In genomic region chr19:12484371-12485322, GRCh38 we compare ENCODE assay signal across 1 cellular context.
A peak's percentile ranks its signal among the peaks of the same experiment; 100 is the strongest.
TF ChIP-seq lines count a peak whose summit lies in the region.

Gene ZNF709, minus strand, starts transcription at chr19:12484816. Its CDS starts 159 bp downstream, at chr19:12484657.

TF ChIP-seq in HepG2, 621 proteins besides CTCF, POLR2A, EP300 and RAD21 (continued from another document and continues in another):
- TF ChIP-seq ZNF335 (CRISPR knock-in tag; IDR thresholded peaks at IDR 0.05) (peak; percentile 66), ADNP (CRISPR knock-in tag; IDR thresholded peaks at IDR 0.05) (no peak), ZNF558 (CRISPR knock-in tag; IDR thresholded peaks at IDR 0.05; ENCODE audit: borderline replicate concordance) (no peak), THRA (CRISPR knock-in tag; IDR thresholded peaks at IDR 0.05; ENCODE audit: borderline replicate concordance) (0 out of 2 replicates have a peak, but pooled peaks have one; percentile 49), KLF16 (CRISPR knock-in tag; IDR thresholded peaks at IDR 0.05) (peak in 1 of 2 experiments; percentile 36; a peak in 1 of 4 replicates), TRIM24 (CRISPR knock-in tag; IDR thresholded peaks at IDR 0.05) (no peak), ZBTB46 (CRISPR knock-in tag; IDR thresholded peaks at IDR 0.05; ENCODE audit: borderline replicate concordance) (no peak), HNF1B (CRISPR knock-in tag; IDR thresholded peaks at IDR 0.05) (peak; percentile 55; the same call in 1 of the 2 replicates), ZNF710 (CRISPR knock-in tag; IDR thresholded peaks at IDR 0.05; ENCODE audit: borderline replicate concordance) (peak; percentile 36; the same call in 1 of the 2 replicates), BRF2 (CRISPR knock-in tag; IDR thresholded peaks at IDR 0.05) (no peak; the same call in 1 of the 2 replicates), MYPOP (CRISPR knock-in tag; IDR thresholded peaks at IDR 0.05) (peak; percentile 94), ZNF543 (CRISPR knock-in tag; IDR thresholded peaks at IDR 0.05) (peak; percentile 85), HNRNPUL1 (IDR thresholded peaks at IDR 0.05; ENCODE audit: low read depth, low read length) (no peak), ZNF225 (CRISPR knock-in tag; IDR thresholded peaks at IDR 0.05) (0 out of 2 replicates have a peak, but pooled peaks have one; percentile 73), TIGD3 (CRISPR knock-in tag; IDR thresholded peaks at IDR 0.05; ENCODE audit: borderline replicate concordance) (no peak), RBFOX2 (IDR thresholded peaks at IDR 0.05; ENCODE audit: low read depth, low read length) (peak; percentile 76), THAP8 (CRISPR knock-in tag; IDR thresholded peaks at IDR 0.05; ENCODE audit: borderline replicate concordance) (peak; percentile 53; the same call in 1 of the 2 replicates), TCF12 (IDR thresholded peaks at IDR 0.05) (no peak), TCF12 (CRISPR knock-in tag; IDR thresholded peaks at IDR 0.05) (no peak), HMGA1 (CRISPR knock-in tag; conservative IDR thresholded peaks at IDR 0.05) (no peak), ZNF749 (CRISPR knock-in tag; IDR thresholded peaks at IDR 0.05; ENCODE audit: borderline replicate concordance) (no peak), ATF1 (CRISPR knock-in tag; IDR thresholded peaks at IDR 0.05) (no peak), TEAD3 (CRISPR knock-in tag; optimal IDR thresholded peaks at IDR 0.05; ENCODE audit: borderline replicate concordance) (peak; percentile 67), CREM (IDR thresholded peaks at IDR 0.05) (0 out of 2 replicates have a peak, but pooled peaks have one; percentile 15), CREM (CRISPR knock-in tag; IDR thresholded peaks at IDR 0.05) (no peak), ZBTB8A (CRISPR knock-in tag; IDR thresholded peaks at IDR 0.05; ENCODE audit: borderline replicate concordance, low read depth) (0 out of 2 replicates have a peak, but pooled peaks have one; percentile 45), SALL1 (CRISPR knock-in tag; IDR thresholded peaks at IDR 0.05) (peak; percentile 59; the same call in 1 of the 2 replicates), ZNF572 (CRISPR knock-in tag; IDR thresholded peaks at IDR 0.05) (peak; percentile 46; the same call in 1 of the 2 replicates), MATR3 (CRISPR knock-in tag; IDR thresholded peaks at IDR 0.05) (no peak), HOXA9 (CRISPR knock-in tag; IDR thresholded peaks at IDR 0.05; ENCODE audit: borderline replicate concordance) (no peak), ZNF788 (CRISPR knock-in tag; IDR thresholded peaks at IDR 0.05; ENCODE audit: borderline replicate concordance) (no peak), ZNF350 (CRISPR knock-in tag; IDR thresholded peaks at IDR 0.05; ENCODE audit: borderline replicate concordance, low read depth) (peak; percentile 83), ZNF75D (CRISPR knock-in tag; IDR thresholded peaks at IDR 0.05; ENCODE audit: borderline replicate concordance) (no peak), TAF1 (CRISPR knock-in tag; IDR thresholded peaks at IDR 0.05) (peak; percentile 82), ZNF292 (CRISPR knock-in tag; IDR thresholded peaks at IDR 0.05; ENCODE audit: borderline replicate concordance, low read depth) (peak; percentile 41; the same call in 1 of the 2 replicates), ZNF879 (CRISPR knock-in tag; IDR thresholded peaks at IDR 0.05) (no peak), MXI1 (IDR thresholded peaks at IDR 0.05; ENCODE audit: borderline replicate concordance, low read depth, low read length) (peak; percentile 79; the same call in 2 of the 3 replicates), REST (IDR thresholded peaks at IDR 0.05; ENCODE audit: borderline replicate concordance in 1 of 2, low read depth in 1 of 2, low read length in 2 of 2) (no peak), HIVEP1 (CRISPR knock-in tag; IDR thresholded peaks at IDR 0.05) (peak; percentile 88), ZNF619 (CRISPR knock-in tag; IDR thresholded peaks at IDR 0.05) (0 out of 2 replicates have a peak, but pooled peaks have one; percentile 54), WIZ (CRISPR knock-in tag; IDR thresholded peaks at IDR 0.05) (no peak), RBM39 (IDR thresholded peaks at IDR 0.05; ENCODE audit: low read depth, low read length, poor library complexity, severe bottlenecking) (peak; percentile 24), MEIS1 (CRISPR knock-in tag; IDR thresholded peaks at IDR 0.05; ENCODE audit: borderline replicate concordance) (peak; percentile 64; the same call in 1 of the 2 replicates), NR3C1 (CRISPR knock-in tag; IDR thresholded peaks at IDR 0.05) (no peak), ZNF777 (CRISPR knock-in tag; IDR thresholded peaks at IDR 0.05) (no peak; the same call in 1 of the 2 replicates), ZNF841 (CRISPR knock-in tag; IDR thresholded peaks at IDR 0.05; ENCODE audit: borderline replicate concordance) (no peak), SRY (CRISPR knock-in tag; IDR thresholded peaks at IDR 0.05) (peak; percentile 70; the same call in 1 of the 2 replicates), PHF20 (CRISPR knock-in tag; IDR thresholded peaks at IDR 0.05) (0 out of 2 replicates have a peak, but pooled peaks have one; percentile 20), NR2C2 (CRISPR knock-in tag; IDR thresholded peaks at IDR 0.05; ENCODE audit: borderline replicate concordance) (peak; percentile 47; the same call in 1 of the 2 replicates), HBP1 (CRISPR knock-in tag; IDR thresholded peaks at IDR 0.05; ENCODE audit: low read depth) (0 out of 2 replicates have a peak, but pooled peaks have one; percentile 11), PPARG (CRISPR knock-in tag; conservative IDR thresholded peaks at IDR 0.05) (no peak)
